1 cellular context compared by ENCODE assay signal in genomic region chr2:102103992-102104871, GRCh38.
TF ChIP-seq lines count a peak whose summit lies in the region.

No MANE protein-coding gene starts in this region.

TF ChIP-seq in WTC11, 78 proteins besides CTCF, POLR2A, EP300 and RAD21 (continued from another document):
- no peak for TF ChIP-seq ESRRA (CRISPR knock-in tag; IDR thresholded peaks at IDR 0.05; ENCODE audit: borderline replicate concordance)
